ENCODE assay signal across 8 cellular contexts in genomic region chr17:31095239-31096105, GRCh38. TPM values are rescaled to one million over a fixed set of nuclear protein-coding genes. Genes with fewer than 3 reads are reported as not detected.
DNase-seq lines count a peak whose midpoint lies in the region; ATAC-seq, FAIRE-seq and TF ChIP-seq lines count a peak whose summit lies in the region.

No MANE protein-coding gene starts in this region.

- no peaks in the 10 kb centered on the region for H3K27me3 Mint-ChIP-seq in activated CD4-positive, alpha-beta T cell treated with anti-CD3 and anti-CD28 coated beads, Interleukin-2, amount 10 ng/mL, durations not matched to agents 24 days and 14 days

- H3K27me3 ChIP-seq in GM23248 (replicated peaks; ENCODE audit: insufficient read depth): no peaks in the 10 kb centered on the region
- no peaks in the 10 kb centered on the region; a peak in 1 of 5 replicates for H3K27me3 ChIP-seq in HepG2 (ENCODE audit: control insufficient read depth in 1 of 2, insufficient read depth in 2 of 2, low read length in 2 of 2)

- H3K27ac Mint-ChIP-seq in activated CD4-positive, alpha-beta T cell treated with anti-CD3 and anti-CD28 coated beads, Interleukin-2, amount 10 ng/mL, durations not matched to agents 24 days and 14 days: peak overlapping the region; percentile 88

- H3K27ac ChIP-seq in GM23248: peak overlapping the region; percentile 83
- H3K27ac ChIP-seq in HepG2 (ENCODE audit: extremely low read length, insufficient read depth, low read length): peak overlapping the region; percentile 86

- no peak for TF ChIP-seq RAD21 in HepG2 (CRISPR knock-in tag; IDR thresholded peaks at IDR 0.05)

- TF ChIP-seq POLR2A in HepG2 (IDR thresholded peaks at IDR 0.05; ENCODE audit: insufficient read depth in 1 of 2, low read depth in 2 of 2, low read length in 2 of 2): no peak

- peak; percentile 57 for ATAC-seq in HepG2
- ATAC-seq in HG02970 (IDR thresholded peaks at IDR 0.05; ENCODE audit: low FRiP score, unreplicated experiment): no peak

- 1% methylated on average over 19 to 44 of the region's 44 CpGs for WGBS in GM23248 (ENCODE audit: low coverage in 1 of 2, low lambda C conversion rate in 2 of 2, missing lambda C conversion rate in 2 of 2), 2 experiments
- 2% methylated on average over 41 of the region's 44 CpGs for WGBS in HepG2 (ENCODE audit: low lambda C conversion rate)

- DNase-seq in COLO668 (lab: John Stamatoyannopoulos, UW; ENCODE audit: unreplicated experiment): peak; percentile 33
- peak; percentile 78 for DNase-seq in GM23248
- peak; percentile 8 for DNase-seq in NCI-H1694 treated with DMSO at 0.1 percent for 48 hours (lab: John Stamatoyannopoulos, UW)
- DNase-seq in activated CD4-positive, alpha-beta T cell treated with anti-CD3 and anti-CD28 coated beads, Interleukin-2, amount 10 ng/mL, durations not matched to agents 24 days and 14 days: peak; percentile 74
- peak; percentile 89 for DNase-seq in ecto neural progenitor cell (ENCODE audit: low spot score)
- peak; percentile 7 for DNase-seq in HepG2 (ENCODE audit: low spot score)
- DNase-seq in stimulated activated CD4-positive, alpha-beta T cell treated with anti-CD3 and anti-CD28 coated beads, Interleukin-4, amount 100 ng/mL, for 48 hours (ENCODE audit: low read depth in 2 of 2): peak; percentile 8 to 13

- H3F3A ChIP-seq in GM23248 (ENCODE audit: insufficient read depth): peaks cover 26% of the 10 kb centered on the region; the same call in 1 of the 2 replicates

- H3K4me1 ChIP-seq in GM23248 (ENCODE audit: insufficient read depth) (peaks cover 11% of the 10 kb centered on the region; the same call in 1 of the 2 replicates), HepG2 (ENCODE audit: insufficient read depth, low read length) (peaks cover 27% of the 10 kb centered on the region)

- no peak for FAIRE-seq in HepG2 (lab: Jason Lieb, UNC)

- in situ Hi-C loops in GM23248 (cut with MboI): no loop called here
- in situ Hi-C loops in HepG2 (cut with HindIII; ENCODE audit: extremely low pct_ligation_motif_present, low pct_unique_long_range_greater_than_20kb): no loop called here

- no TSS peak for BruUV-seq in HepG2 (replicated peaks; lab: Mats Ljungman, UMichigan)

- H3K9me3 Mint-ChIP-seq in activated CD4-positive, alpha-beta T cell treated with anti-CD3 and anti-CD28 coated beads, Interleukin-2, amount 10 ng/mL, durations not matched to agents 24 days and 14 days: no peaks in the 10 kb centered on the region

- TF ChIP-seq CTCF in HepG2 (CRISPR knock-in tag; IDR thresholded peaks at IDR 0.05): no peak

- TF ChIP-seq EP300 in HepG2 (IDR thresholded peaks at IDR 0.05; ENCODE audit: low read depth in 2 of 2, low read length in 2 of 2): no peak
- no peak for TF ChIP-seq EP300 in HepG2 (CRISPR knock-in tag; IDR thresholded peaks at IDR 0.05; ENCODE audit: borderline replicate concordance)

- H3K4me1 Mint-ChIP-seq in activated CD4-positive, alpha-beta T cell treated with anti-CD3 and anti-CD28 coated beads, Interleukin-2, amount 10 ng/mL, durations not matched to agents 24 days and 14 days: peaks cover 16% of the 10 kb centered on the region

- H3K4me2 ChIP-seq in GM23248 (ENCODE audit: unreplicated experiment): peak overlapping the region; percentile 91
- peak overlapping the region; percentile 92 for H3K4me2 ChIP-seq in HepG2 (ENCODE audit: low read depth, low read length)

- intact Hi-C loops in activated CD4-positive, alpha-beta T cell treated with anti-CD3 and anti-CD28 coated beads, Interleukin-2, amount 10 ng/mL, durations not matched to agents 24 days and 14 days (cut with micrococcal nuclease): no loop called here
- intact Hi-C loops in HepG2 (cut with micrococcal nuclease; ENCODE audit: unreplicated experiment): no loop called here

- no peaks in the 10 kb centered on the region for H3K36me3 Mint-ChIP-seq in activated CD4-positive, alpha-beta T cell treated with anti-CD3 and anti-CD28 coated beads, Interleukin-2, amount 10 ng/mL, durations not matched to agents 24 days and 14 days (ENCODE audit: low read depth)

- peaks cover 54% of the 10 kb centered on the region for H3K79me2 ChIP-seq in GM23248 (ENCODE audit: insufficient read depth)
- peaks cover 42% of the 10 kb centered on the region for H3K79me2 ChIP-seq in HepG2 (ENCODE audit: insufficient read depth, low read length)

- no peaks in the 10 kb centered on the region for H3K9me2 ChIP-seq in GM23248 (ENCODE audit: insufficient read depth)

- CTCF ChIA-PET in HepG2 (lab: Yijun Ruan, JAX; ENCODE audit: low intra/inter-chr PET ratio, low total read pairs): no interaction called here

- H3K9ac ChIP-seq in GM23248 (peak overlapping the region; percentile 94), HepG2 (ENCODE audit: insufficient read depth, low read depth, low read length) (peak overlapping the region; percentile 94)

- peak overlapping the region; percentile 94 for H3K4me3 Mint-ChIP-seq in activated CD4-positive, alpha-beta T cell treated with anti-CD3 and anti-CD28 coated beads, Interleukin-2, amount 10 ng/mL, durations not matched to agents 24 days and 14 days

- no peaks in the 10 kb centered on the region for H3K9me3 ChIP-seq in GM23248 (ENCODE audit: low read depth)
- no peaks in the 10 kb centered on the region for H3K9me3 ChIP-seq in HepG2 (ENCODE audit: low read length)

- POLR2A ChIA-PET in HepG2 (lab: Yijun Ruan, JAX): interaction anchor here (0.5 to 1.3 kb wide), 11 partner anchors 12 to 271 kb away, joined by 3 to 8 read pairs (median 3); partner anchors contain the start of gene CRLF3

- H3K36me3 ChIP-seq in GM23248 (ENCODE audit: low read depth) (no peaks in the 10 kb centered on the region), HepG2 (replicated peaks in 1 of 2; ENCODE audit: control insufficient read depth in 1 of 2, insufficient read depth in 2 of 2, low read length in 2 of 2) (no peaks in the 10 kb centered on the region)

- H4K20me1 ChIP-seq in GM23248 (ENCODE audit: insufficient read depth) (no peaks in the 10 kb centered on the region), HepG2 (ENCODE audit: insufficient read depth, low read length) (no peaks in the 10 kb centered on the region)

- peak overlapping the region; percentile 86 for H2AFZ ChIP-seq in GM23248
- H2AFZ ChIP-seq in HepG2 (ENCODE audit: low read length): no peak overlapping the region

- H3K4me3 ChIP-seq in GM23248: peak overlapping the region; percentile 95
- H3K4me3 ChIP-seq in HepG2 (replicated peaks in 1 of 3; ENCODE audit: insufficient read depth in 1 of 3, low read depth in 2 of 3, low read length in 3 of 3): peak overlapping the region; percentile 92 to 99 (median 96)

TF ChIP-seq in HepG2, 621 proteins besides CTCF, POLR2A, EP300 and RAD21 (continues in another document):
- TF ChIP-seq STAG1 (CRISPR knock-in tag; IDR thresholded peaks at IDR 0.05): no peak
- no peak for TF ChIP-seq ZBTB3 (CRISPR knock-in tag; IDR thresholded peaks at IDR 0.05; ENCODE audit: borderline replicate concordance, low read depth)
- TF ChIP-seq ZNF256 (CRISPR knock-in tag; conservative IDR thresholded peaks at IDR 0.05): no peak
- no peak for TF ChIP-seq SMARCC2 (IDR thresholded peaks at IDR 0.05)
- TF ChIP-seq ZNF772 (CRISPR knock-in tag; IDR thresholded peaks at IDR 0.05): no peak
- TF ChIP-seq SCMH1 (CRISPR knock-in tag; IDR thresholded peaks at IDR 0.05; ENCODE audit: borderline replicate concordance): no peak
- TF ChIP-seq, protein P1, sequence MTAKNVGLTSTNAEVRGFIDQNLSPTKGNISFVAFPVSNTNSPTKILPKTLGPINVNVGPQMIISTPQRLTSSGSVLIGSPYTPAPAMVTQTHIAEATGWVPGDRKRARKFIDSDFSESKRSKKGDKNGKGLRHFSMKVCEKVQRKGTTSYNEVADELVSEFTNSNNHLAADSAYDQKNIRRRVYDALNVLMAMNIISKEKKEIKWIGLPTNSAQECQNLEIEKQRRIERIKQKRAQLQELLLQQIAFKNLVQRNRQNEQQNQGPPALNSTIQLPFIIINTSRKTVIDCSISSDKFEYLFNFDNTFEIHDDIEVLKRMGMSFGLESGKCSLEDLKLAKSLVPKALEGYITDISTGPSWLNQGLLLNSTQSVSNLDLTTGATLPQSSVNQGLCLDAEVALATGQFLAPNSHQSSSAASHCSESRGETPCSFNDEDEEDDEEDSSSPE (CRISPR knock-in tag; IDR thresholded peaks at IDR 0.05): no peak
- TF ChIP-seq PHF8 (CRISPR knock-in tag; IDR thresholded peaks at IDR 0.05): peak; percentile 79
- TF ChIP-seq ZNF124 (CRISPR knock-in tag; IDR thresholded peaks at IDR 0.05): no peak
- TF ChIP-seq TBX2 (CRISPR knock-in tag; IDR thresholded peaks at IDR 0.05; ENCODE audit: borderline replicate concordance): no peak

RNA-seq across cellular contexts. Expression of gene NF1, which starts 0.7 kb away (rescaled TPM):
- 24.4 and 46.0 TPM in 2 replicates for total RNA-seq in GM23248 (2014; rRNA removed; shearing (Covaris generic))
- 4.1 and 6.1 TPM in 2 replicates for polyA plus RNA-seq in GM23248 (2016; fragmentation: Nextera tagmentation; extraction: Ambion mirVana)
- total RNA-seq in activated CD4-positive, alpha-beta T cell treated with anti-CD3 and anti-CD28 coated beads, Interleukin-2, amount 10 ng/mL, durations not matched to agents 24 days and 14 days: 28.5 and 28.9 TPM in 2 replicates
- total RNA-seq in HepG2 (2016; rRNA removed; fragmentation: Illumina TruSeq; extraction: Trizol): 21.5 and 35.4 TPM in 2 replicates
- total RNA-seq in HepG2 (2016; cell fraction: cytosol; rRNA removed; fragmentation: Illumina TruSeq; extraction: Trizol; ENCODE audit: low read depth): 17.1 and 28.3 TPM in 2 replicates
- total RNA-seq in HepG2 (2016; cell fraction: insoluble cytoplasmic fraction; rRNA removed; fragmentation: Illumina TruSeq; extraction: Trizol): 18.5 and 33.9 TPM in 2 replicates
- total RNA-seq in HepG2 (2016; cell fraction: membrane; rRNA removed; fragmentation: Illumina TruSeq; extraction: Trizol): 11.5 and 14.4 TPM in 2 replicates
- total RNA-seq in HepG2 (2016; cell fraction: nucleus; rRNA removed; fragmentation: Illumina TruSeq; extraction: Trizol): 47.7 and 52.4 TPM in 2 replicates
- polyA plus RNA-seq in HepG2 (2011; rRNA removed): 26.5 and 26.8 TPM in 2 replicates
- 14.5 and 21.4 TPM in 2 replicates for polyA plus RNA-seq in HepG2 (2011; cell fraction: cytosol; rRNA removed)
- 41.8 and 42.7 TPM in 2 replicates for polyA plus RNA-seq in HepG2 (2011; cell fraction: nucleus; rRNA removed)
- polyA plus RNA-seq in HepG2 (2012): 15.1 and 18.4 TPM in 2 replicates
- 0.50 and 0.57 TPM in 2 replicates for polyA plus RNA-seq in HepG2 (2016; cell fraction: cytosol; fragmentation: Illumina TruSeq; extraction: Trizol; ENCODE audit: low read depth)
- 19.3 and 19.5 TPM in 2 replicates for polyA plus RNA-seq in HepG2 (2016; cell fraction: insoluble cytoplasmic fraction; fragmentation: Illumina TruSeq; extraction: Trizol; ENCODE audit: low read depth)
- 1.2 and 1.3 TPM in 2 replicates for polyA plus RNA-seq in HepG2 (2016; cell fraction: membrane; fragmentation: Illumina TruSeq; extraction: Trizol; ENCODE audit: low read depth)
- polyA plus RNA-seq in HepG2 (2016; cell fraction: nucleus; fragmentation: Illumina TruSeq; extraction: Trizol; ENCODE audit: insufficient read depth, low read depth): 19.1 and 25.9 TPM in 2 replicates
- 108 and 118 TPM in 2 replicates for polyA minus RNA-seq in HepG2 (2011; rRNA and poly(A)+ RNA removed; ENCODE audit: low replicate concordance)
- 59.6 and 76.9 TPM in 2 replicates for polyA minus RNA-seq in HepG2 (2011; cell fraction: cytosol; rRNA and poly(A)+ RNA removed)
- 229 and 246 TPM in 2 replicates for polyA minus RNA-seq in HepG2 (2011; cell fraction: nucleus; rRNA and poly(A)+ RNA removed)

Comparison
In these comparisons a context has a peak if more than half of its experiments do, and no peak if none do; other contexts are left out.
1. DNase-seq: peak in every context shown above with its lines; median percentile 89 in ecto neural progenitor cell; 78 in GM23248; 74 in activated CD4-positive, alpha-beta T cell treated with anti-CD3 and anti-CD28 coated beads, Interleukin-2, amount 10 ng/mL, durations not matched to agents 24 days and 14 days; 33 in COLO668; 10 in stimulated activated CD4-positive, alpha-beta T cell treated with anti-CD3 and anti-CD28 coated beads, Interleukin-4, amount 100 ng/mL, for 48 hours; 8 in NCI-H1694 treated with DMSO at 0.1 percent for 48 hours; 7 in HepG2.